19 cellular contexts compared by ENCODE assay signal in the genomic region with DNA sequence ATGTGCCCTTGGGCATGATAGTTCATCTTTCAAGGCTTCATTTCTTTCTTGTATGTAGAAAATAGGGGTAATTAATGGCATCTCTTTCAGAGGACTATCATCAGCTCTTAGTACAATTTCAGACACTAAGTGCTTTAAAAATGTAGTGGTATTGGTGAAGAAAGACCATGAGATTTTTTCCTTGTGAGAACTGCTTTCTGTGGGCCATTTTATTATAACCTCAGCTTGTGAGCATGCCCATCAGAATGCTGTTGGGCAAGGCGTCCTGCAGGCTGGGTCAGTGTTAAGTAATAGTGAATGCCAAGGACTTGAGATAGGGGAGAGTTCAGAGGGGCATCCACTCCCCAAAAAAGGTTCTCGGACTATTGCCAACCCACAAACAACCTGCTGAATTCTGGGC.
DNase-seq lines count a peak whose midpoint lies in the region; TF ChIP-seq lines count a peak whose summit lies in the region.
"Had no signal": no experiment of that assay in that cellular context is flagged by ENCODE, and none has a peak within 500 bp of the region (broad histone marks: within the 10 kb centered on the region; RNA-seq: fewer than 3 reads in every experiment).

No MANE protein-coding gene starts in this region.

- CTCF ChIA-PET in MCF 10A (lab: Yijun Ruan, JAX), result interaction anchor here (0.7 kb wide), 1 partner anchor 852 kb away, joined by 3 read pairs; no protein-coding TSS in a partner anchor

- peaks cover 6 to 8% of the 10 kb centered on the region in 2 donors for H3K4me1 ChIP-seq in breast epithelium
- H3K4me1 ChIP-seq in uterus, result peaks cover 0 to 18% of the 10 kb centered on the region in 2 donors
- H3K4me1 ChIP-seq: foreskin keratinocyte, SJCRH30 had no signal

- peaks cover 63% of the 10 kb centered on the region for H3K36me3 Mint-ChIP-seq in MCF 10A (ENCODE audit: insufficient read depth, unreplicated experiment)
- peaks cover 10% of the 10 kb centered on the region for H3K36me3 Mint-ChIP-seq in neural crest cell (ENCODE audit: low read depth)

- H3K27ac Mint-ChIP-seq in MCF 10A (ENCODE audit: low read depth, unreplicated experiment) (no peak overlapping the region), neural crest cell (ENCODE audit: unreplicated experiment) (peak overlapping the region; percentile 10)
- H3K27ac Mint-ChIP-seq: stimulated activated naive CD8-positive, alpha-beta T cell treated with anti-CD3 and anti-CD28 coated beads, Interleukin-15, Interleukin-2, amounts not matched to agents 100 ng/mL and 50 ng/mL, for 24 hours had no signal

- no peak for TF ChIP-seq POLR2A in breast epithelium (IDR thresholded peaks at IDR 0.05)
- TF ChIP-seq POLR2A in uterus (IDR thresholded peaks at IDR 0.05), result no peak

- POLR2A ChIA-PET in MCF 10A (lab: Yijun Ruan, JAX), result interaction anchor here (0.9 to 1.6 kb wide), 3 partner anchors 10 to 59 kb away, joined by 3 to 5 read pairs (median 4); no protein-coding TSS in a partner anchor

- H3K27me3 Mint-ChIP-seq in MCF 10A (ENCODE audit: insufficient read depth, unreplicated experiment), result no peaks in the 10 kb centered on the region
- H3K27me3 Mint-ChIP-seq in neural crest cell (ENCODE audit: low read depth), result no peaks in the 10 kb centered on the region
- H3K27me3 Mint-ChIP-seq: stimulated activated naive CD8-positive, alpha-beta T cell treated with anti-CD3 and anti-CD28 coated beads, Interleukin-15, Interleukin-2, amounts not matched to agents 100 ng/mL and 50 ng/mL, for 24 hours had no signal

- in situ Hi-C loops in ACHN (cut with HindIII; ENCODE audit: low pct_ligation_motif_present, low pct_unique_long_range_greater_than_20kb, low sequenced_read_pairs), result no loop called here

- H3K4me1 Mint-ChIP-seq in MCF 10A (ENCODE audit: insufficient read depth, unreplicated experiment), result peaks cover 16% of the 10 kb centered on the region
- peaks cover 36% of the 10 kb centered on the region for H3K4me1 Mint-ChIP-seq in neural crest cell

- H3K27ac ChIP-seq in breast epithelium (peak overlapping the region; percentile 70 to 77), dorsolateral prefrontal cortex (peak overlapping the region in 34 of 59 donors; percentile 2 to 85 (median 49)), uterus (peak overlapping the region; percentile 83 to 85)
- H3K27ac ChIP-seq: foreskin keratinocyte, parathyroid adenoma, SJCRH30, WERI-Rb-1 had no signal

- H3K9me3 Mint-ChIP-seq in MCF 10A (ENCODE audit: unreplicated experiment) (no peaks in the 10 kb centered on the region), neural crest cell (no peaks in the 10 kb centered on the region)

- no TSS peak for BruUV-seq in MCF 10A (replicated peaks; lab: Mats Ljungman, UMichigan)

- H3K9me3 ChIP-seq in breast epithelium (no peaks in the 10 kb centered on the region), uterus (no peaks in the 10 kb centered on the region)
- H3K9me3 ChIP-seq: HAP-1, SJCRH30 had no signal

- DNase-seq in breast epithelium (ENCODE audit: low spot score in 2 of 2), result no peak
- DNase-seq in MCF 10A (ENCODE audit: unreplicated experiment), result no peak
- no peak for DNase-seq in dorsolateral prefrontal cortex
- DNase-seq in neural crest cell (ENCODE audit: low read depth, low spot score), result no peak
- DNase-seq in uterus, result no peak
- DNase-seq in HT-29 (ENCODE audit: low spot score), result no peak
- DNase-seq in SK-N-DZ (ENCODE audit: low spot score), result no peak
- no peak for DNase-seq in ACHN
- DNase-seq: activated T-cell treated with anti-CD3 and anti-CD28 coated beads for 4 hours; foreskin keratinocyte; kidney glomerular epithelial cell; NCI-H1092 treated with DMSO at 0.1 percent for 48 hours; NCI-H526; SJCRH30; stimulated activated CD4-positive, alpha-beta T cell treated with anti-CD3 and anti-CD28 coated beads, Interleukin-4, amount 100 ng/mL, for 4 hours; WERI-Rb-1 had no signal

- H3K4me3 Mint-ChIP-seq in MCF 10A (ENCODE audit: unreplicated experiment), result no peak overlapping the region
- no peak overlapping the region for H3K4me3 Mint-ChIP-seq in neural crest cell
- H3K4me3 Mint-ChIP-seq: stimulated activated naive CD8-positive, alpha-beta T cell treated with anti-CD3 and anti-CD28 coated beads, Interleukin-15, Interleukin-2, amounts not matched to agents 100 ng/mL and 50 ng/mL, for 24 hours had no signal

- H3K4me3 ChIP-seq in breast epithelium (no peak overlapping the region), dorsolateral prefrontal cortex (no peak overlapping the region), uterus (no peak overlapping the region)
- H3K4me3 ChIP-seq: HAP-1, SJCRH30 had no signal

- H3K27me3 ChIP-seq in breast epithelium (no peaks in the 10 kb centered on the region), dorsolateral prefrontal cortex (no peaks in the 10 kb centered on the region), uterus (no peaks in the 10 kb centered on the region)
- H3K27me3 ChIP-seq: foreskin keratinocyte, SJCRH30 had no signal

- intact Hi-C loops in breast epithelium (cut with DNase I; ENCODE audit: low total_unique reads), result no loop called here
- intact Hi-C loops in MCF 10A (cut with micrococcal nuclease), result no loop called here
- intact Hi-C loops in dorsolateral prefrontal cortex (cut with DNase I), result no loop called here
- intact Hi-C loops in uterus (cut with DNase I; ENCODE audit: low total_unique reads), result no loop called here

- no peaks in the 10 kb centered on the region for H3K36me3 ChIP-seq in breast epithelium
- H3K36me3 ChIP-seq in uterus, result no peaks in the 10 kb centered on the region
- H3K36me3 ChIP-seq: HAP-1, WERI-Rb-1 had no signal

- no peak for TF ChIP-seq CTCF in breast epithelium (IDR thresholded peaks at IDR 0.05)
- no peak for TF ChIP-seq CTCF in MCF 10A (IDR thresholded peaks at IDR 0.05; ENCODE audit: unreplicated experiment)
- TF ChIP-seq CTCF in dorsolateral prefrontal cortex (IDR thresholded peaks at IDR 0.05 in 54 of 56, conservative IDR thresholded peaks at IDR 0.05 in 2 of 56; ENCODE audit: low read depth in 1 of 56, partially characterized antibody in 56 of 56), result no peak
- TF ChIP-seq CTCF in neural crest cell (conservative IDR thresholded peaks at IDR 0.05), result no peak
- TF ChIP-seq CTCF in uterus (IDR thresholded peaks at IDR 0.05), result no peak
